In genomic region chrX:74291577-74291963, GRCh38 we compare ENCODE assay signal across 8 cellular contexts. TPM values are rescaled to one million over a fixed set of nuclear protein-coding genes. Genes with fewer than 3 reads are reported as not detected.
A peak's percentile ranks its signal among the peaks of the same experiment; 100 is the strongest.
DNase-seq lines count a peak whose midpoint lies in the region; ATAC-seq and TF ChIP-seq lines count a peak whose summit lies in the region.

No MANE protein-coding gene starts in this region.

- POLR2A ChIA-PET in activated CD4-positive, alpha-beta memory T cell treated with anti-CD3 and anti-CD28 coated beads, Interleukin-2, amount 10 ng/mL, durations not matched to agents 7 days and 5 days (lab: Charles Lee) = interaction anchor here (1.2 to 2.0 kb wide), 3 partner anchors 9 to 323 kb away, joined by 3 to 5 read pairs (median 5); partner anchors contain the start of gene RLIM

- peak overlapping the region; percentile 99 for H3K27ac Mint-ChIP-seq in activated CD4-positive, alpha-beta memory T cell treated with anti-CD3 and anti-CD28 coated beads, Interleukin-2, amount 10 ng/mL, durations not matched to agents 7 days and 5 days

- H3K27ac ChIP-seq in substantia nigra (ENCODE audit: low read depth, low read length, poor library complexity, severe bottlenecking) = peak overlapping the region; percentile 91

- H3K36me3 Mint-ChIP-seq in activated CD4-positive, alpha-beta memory T cell treated with anti-CD3 and anti-CD28 coated beads, Interleukin-2, amount 10 ng/mL, durations not matched to agents 7 days and 5 days (ENCODE audit: low read depth) = peaks cover 28% of the 10 kb centered on the region

- CTCF ChIA-PET in activated CD4-positive, alpha-beta memory T cell treated with anti-CD3 and anti-CD28 coated beads, Interleukin-2, amount 10 ng/mL, durations not matched to agents 7 days and 5 days (lab: Charles Lee) = interaction anchor here (0.5 to 0.9 kb wide), 3 partner anchors 22 to 323 kb away, joined by 3 to 5 read pairs (median 3); partner anchors contain the start of gene RLIM

- ATAC-seq in HG03159 (IDR thresholded peaks at IDR 0.05; ENCODE audit: unreplicated experiment) = no peak
- no peak for ATAC-seq in omental fat pad (ENCODE audit: low FRiP score)

- H3K4me3 Mint-ChIP-seq in activated CD4-positive, alpha-beta memory T cell treated with anti-CD3 and anti-CD28 coated beads, Interleukin-2, amount 10 ng/mL, durations not matched to agents 7 days and 5 days = peak overlapping the region; percentile 91

- no peaks in the 10 kb centered on the region for H3K9me3 Mint-ChIP-seq in activated CD4-positive, alpha-beta memory T cell treated with anti-CD3 and anti-CD28 coated beads, Interleukin-2, amount 10 ng/mL, durations not matched to agents 7 days and 5 days

- H3K4me1 Mint-ChIP-seq in activated CD4-positive, alpha-beta memory T cell treated with anti-CD3 and anti-CD28 coated beads, Interleukin-2, amount 10 ng/mL, durations not matched to agents 7 days and 5 days = peaks cover 23% of the 10 kb centered on the region

- no peaks in the 10 kb centered on the region for H3K27me3 Mint-ChIP-seq in activated CD4-positive, alpha-beta memory T cell treated with anti-CD3 and anti-CD28 coated beads, Interleukin-2, amount 10 ng/mL, durations not matched to agents 7 days and 5 days

- TF ChIP-seq CTCF in omental fat pad (IDR thresholded peaks at IDR 0.05) = no peak

- peaks cover 4% of the 10 kb centered on the region for H3K9me3 ChIP-seq in iPS-18c (ENCODE audit: control insufficient read depth, insufficient read depth, low read length)

- H3K4me3 ChIP-seq in iPS-18c (ENCODE audit: insufficient read depth, low read depth, low read length) = peak overlapping the region; percentile 64

- DNase-seq in NCI-H748 treated with DMSO at 0.1 percent for 48 hours (lab: John Stamatoyannopoulos, UW) = peak; percentile 11
- DNase-seq in NCI-H748 (lab: John Stamatoyannopoulos, UW; ENCODE audit: unreplicated experiment) = no peak
- no peak for DNase-seq in activated CD4-positive, alpha-beta memory T cell treated with anti-CD3 and anti-CD28 coated beads, Interleukin-2, amount 10 ng/mL, durations not matched to agents 7 days and 5 days
- DNase-seq in substantia nigra (lab: John Stamatoyannopoulos, UW) = no peak
- no peak for DNase-seq in NCI-H82 treated with DMSO at 0.1 percent for 48 hours (lab: John Stamatoyannopoulos, UW; ENCODE audit: unreplicated experiment)
- DNase-seq in omental fat pad (ENCODE audit: low spot score) = no peak

RNA-seq across cellular contexts. Expression of gene ZCCHC13, which starts 12.4 kb away (rescaled TPM):
- not detected for total RNA-seq in activated CD4-positive, alpha-beta memory T cell treated with anti-CD3 and anti-CD28 coated beads, Interleukin-2, amount 10 ng/mL, durations not matched to agents 7 days and 5 days
- not detected for total RNA-seq in omental fat pad
